ENCODE assay signal across 1 cellular context in the genomic region with DNA sequence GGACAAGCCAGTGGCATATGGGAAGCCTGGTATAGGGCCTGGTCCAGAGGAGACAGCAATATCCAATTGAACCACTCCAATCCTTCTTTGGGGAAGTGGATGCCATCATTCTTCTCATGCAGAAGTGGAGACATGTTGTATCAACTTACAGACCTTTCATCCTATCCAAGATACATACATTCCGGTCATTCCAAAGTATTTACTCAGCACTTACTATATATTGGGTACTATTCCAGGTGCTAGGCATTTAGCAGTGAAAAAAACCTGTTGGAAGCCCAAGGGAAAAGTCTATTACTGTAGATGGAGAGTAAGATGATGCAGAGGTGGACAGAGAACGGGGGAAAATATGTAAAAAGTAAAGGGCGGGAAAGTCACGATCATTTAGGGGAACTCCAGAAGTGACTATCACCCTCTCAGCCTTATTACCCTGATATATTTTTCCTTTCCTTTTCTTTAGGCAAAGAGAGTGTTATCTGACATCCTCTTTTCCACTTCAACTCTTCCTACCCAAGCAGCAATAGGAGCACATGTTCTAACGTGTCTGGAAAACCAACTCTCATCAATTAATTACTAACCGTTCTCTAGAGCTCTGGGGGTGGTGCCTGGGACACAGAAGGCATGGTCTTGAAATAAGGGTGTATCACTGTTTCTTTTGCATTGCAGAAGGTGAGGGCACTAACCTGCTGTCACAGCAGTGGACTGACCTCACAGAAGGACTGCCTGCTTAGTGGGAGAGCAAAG.
TF ChIP-seq lines count a peak whose summit lies in the region.

No MANE protein-coding gene starts in this region.

TF ChIP-seq in H1, 55 proteins besides CTCF, POLR2A, EP300 and RAD21:
- TF ChIP-seq YY1 (IDR thresholded peaks at IDR 0.05; ENCODE audit: low read depth, low read length) = no peak
- TF ChIP-seq, protein P1, sequence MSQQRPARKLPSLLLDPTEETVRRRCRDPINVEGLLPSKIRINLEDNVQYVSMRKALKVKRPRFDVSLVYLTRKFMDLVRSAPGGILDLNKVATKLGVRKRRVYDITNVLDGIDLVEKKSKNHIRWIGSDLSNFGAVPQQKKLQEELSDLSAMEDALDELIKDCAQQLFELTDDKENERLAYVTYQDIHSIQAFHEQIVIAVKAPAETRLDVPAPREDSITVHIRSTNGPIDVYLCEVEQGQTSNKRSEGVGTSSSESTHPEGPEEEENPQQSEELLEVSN (IDR thresholded peaks at IDR 0.05) = no peak
- no peak for TF ChIP-seq TBP (IDR thresholded peaks at IDR 0.05; ENCODE audit: low read depth, low read length)
- TF ChIP-seq, protein P2, sequence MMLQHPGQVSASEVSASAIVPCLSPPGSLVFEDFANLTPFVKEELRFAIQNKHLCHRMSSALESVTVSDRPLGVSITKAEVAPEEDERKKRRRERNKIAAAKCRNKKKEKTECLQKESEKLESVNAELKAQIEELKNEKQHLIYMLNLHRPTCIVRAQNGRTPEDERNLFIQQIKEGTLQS (IDR thresholded peaks at IDR 0.05; ENCODE audit: insufficient read depth, low read depth, low read length) = no peak
- no peak for TF ChIP-seq JUN (IDR thresholded peaks at IDR 0.05; ENCODE audit: low read depth, low read length)
- no peak for TF ChIP-seq SAP30 (IDR thresholded peaks at IDR 0.05; ENCODE audit: insufficient read depth, insufficient replicate concordance, low read length)
- TF ChIP-seq JUND (IDR thresholded peaks at IDR 0.05; ENCODE audit: low read length) = peak; percentile 67; the same call in 1 of the 2 replicates
- 0 out of 2 replicates have a peak, but pooled peaks have one; percentile 48 for TF ChIP-seq TEAD4 (IDR thresholded peaks at IDR 0.05; ENCODE audit: low read depth, low read length)
- no peak for TF ChIP-seq SP2 (IDR thresholded peaks at IDR 0.05; ENCODE audit: low read length)
- TF ChIP-seq CREB1 (IDR thresholded peaks at IDR 0.05) = no peak
- TF ChIP-seq NRF1 (IDR thresholded peaks at IDR 0.05; ENCODE audit: low read depth, low read length) = no peak
- no peak for TF ChIP-seq KDM5A (IDR thresholded peaks at IDR 0.05; ENCODE audit: low read length)
- TF ChIP-seq TAF1 (IDR thresholded peaks at IDR 0.05; ENCODE audit: low read depth, low read length) = no peak
- no peak for TF ChIP-seq CBX8 (IDR thresholded peaks at IDR 0.05; ENCODE audit: borderline replicate concordance, low read depth, low read length)
